ENCODE assay signal across 11 cellular contexts in genomic region chr20:10857362-10858070, GRCh38.
A peak's percentile ranks its signal among the peaks of the same experiment; 100 is the strongest.
DNase-seq lines count a peak whose midpoint lies in the region; ATAC-seq, FAIRE-seq and TF ChIP-seq lines count a peak whose summit lies in the region.
"Had no signal": no experiment of that assay in that cellular context is flagged by ENCODE, and none has a peak within 500 bp of the region (broad histone marks: within the 10 kb centered on the region; RNA-seq: fewer than 3 reads in every experiment).

No MANE protein-coding gene starts in this region.

- H3K9me3 Mint-ChIP-seq in astrocyte (ENCODE audit: unreplicated experiment) = no peaks in the 10 kb centered on the region

- 24 to 49% (median 36%) methylated on average over 6 of the region's 6 CpGs for WGBS in small intestine, 3 donors

- peaks cover 42% of the 10 kb centered on the region for H3K4me1 Mint-ChIP-seq in astrocyte (ENCODE audit: low read depth, unreplicated experiment)

- TF ChIP-seq CTCF in astrocyte (IDR thresholded peaks at IDR 0.05; ENCODE audit: insufficient read depth, low read depth, low read length) = no peak

- H3K36me3 Mint-ChIP-seq in astrocyte (ENCODE audit: low read depth, unreplicated experiment) = no peaks in the 10 kb centered on the region

- no peak overlapping the region for H3K9ac ChIP-seq in astrocyte (ENCODE audit: low read length)

- H3K9me3 ChIP-seq in astrocyte (ENCODE audit: insufficient read depth, low read depth, low read length) = no peaks in the 10 kb centered on the region
- no peaks in the 10 kb centered on the region for H3K9me3 ChIP-seq in small intestine (ENCODE audit: control insufficient read depth, low read depth)
- H3K9me3 ChIP-seq: thyroid gland had no signal

- H3K27me3 ChIP-seq in astrocyte (ENCODE audit: insufficient read depth, low read length) (no peaks in the 10 kb centered on the region), small intestine (ENCODE audit: control insufficient read depth in 2 of 2, insufficient read depth in 2 of 2, low read length in 2 of 2) (no peaks in the 10 kb centered on the region)
- H3K27me3 ChIP-seq: thyroid gland had no signal

- no peak overlapping the region for H3K4me2 ChIP-seq in astrocyte (ENCODE audit: low read length)

- H3K4me3 Mint-ChIP-seq in astrocyte (ENCODE audit: unreplicated experiment) = no peak overlapping the region

- no peak for ATAC-seq in HG03457 (IDR thresholded peaks at IDR 0.05; ENCODE audit: unreplicated experiment)
- no peak for ATAC-seq in GM18867 (IDR thresholded peaks at IDR 0.05; ENCODE audit: unreplicated experiment)

- H3K36me3 ChIP-seq in astrocyte (ENCODE audit: insufficient read depth, low read length) = no peaks in the 10 kb centered on the region
- H3K36me3 ChIP-seq in small intestine (ENCODE audit: control insufficient read depth in 2 of 2, insufficient read depth in 2 of 2, low read length in 2 of 2) = no peaks in the 10 kb centered on the region
- H3K36me3 ChIP-seq: thyroid gland had no signal

- H3K4me3 ChIP-seq in astrocyte (ENCODE audit: insufficient read depth, low read depth, low read length) (no peak overlapping the region), small intestine (ENCODE audit: low read depth in 1 of 2, low read length in 2 of 2) (no peak overlapping the region)
- H3K4me3 ChIP-seq: thyroid gland had no signal

- DNase-seq in HuH-7.5 (ENCODE audit: low spot score) (peak; percentile 44), astrocyte (ENCODE audit: low read depth) (peak; percentile 90), hippocampal formation (lab: John Stamatoyannopoulos, UW) (peak; percentile 2 to 15), small intestine (peak; percentile 98), NCI-H1092 (lab: John Stamatoyannopoulos, UW) (no peak)
- DNase-seq in central memory CD4-positive, alpha-beta T cell = no peak
- DNase-seq: activated CD8-positive, alpha-beta memory T cell treated with anti-CD3 and anti-CD28 coated beads, Interleukin-2, amount 50 U/mL, for 4 hours; retina; thyroid gland had no signal

- H4K20me1 ChIP-seq in astrocyte (ENCODE audit: insufficient read depth, low read length) = no peaks in the 10 kb centered on the region

- peaks cover 11% of the 10 kb centered on the region for H3K4me1 ChIP-seq in astrocyte (ENCODE audit: insufficient read depth, low read length)
- H3K4me1 ChIP-seq in small intestine (ENCODE audit: control insufficient read depth in 2 of 2, insufficient read depth in 1 of 2, low read depth in 1 of 2, low read length in 1 of 2) = peaks cover 0 to 3% of the 10 kb centered on the region in 2 donors

- H3K79me2 ChIP-seq in astrocyte (ENCODE audit: insufficient read depth, low read length) = no peaks in the 10 kb centered on the region

- peak overlapping the region; percentile 72 for H3K27ac Mint-ChIP-seq in astrocyte (ENCODE audit: unreplicated experiment)

- H3K27ac ChIP-seq in astrocyte (ENCODE audit: low read depth, low read length) = no peak overlapping the region
- H3K27ac ChIP-seq in small intestine (ENCODE audit: low read depth in 1 of 2, low read length in 1 of 2) = peak overlapping the region; percentile 58 to 66
- H3K27ac ChIP-seq: thyroid gland had no signal

- no peak overlapping the region for H2AFZ ChIP-seq in astrocyte (ENCODE audit: low read depth, low read length)

- FAIRE-seq in astrocyte (lab: Jason Lieb, UNC) (no peak), small intestine (lab: Jason Lieb, UNC) (no peak)

- H3K27me3 Mint-ChIP-seq in astrocyte (ENCODE audit: low read depth, unreplicated experiment) = no peaks in the 10 kb centered on the region

Comparison
In these comparisons a context has a peak if more than half of its experiments do, and no peak if none do; other contexts are left out.
1. DNase-seq: peak in HuH-7.5 (single experiment), astrocyte (single experiment), hippocampal formation (2 of 2) and small intestine (single experiment); none in NCI-H1092 (single experiment) and central memory CD4-positive, alpha-beta T cell (single experiment).